20 cellular contexts compared by ENCODE assay signal in genomic region chr14:55349565-55349964, GRCh38.
DNase-seq lines count a peak whose midpoint lies in the region; ATAC-seq and TF ChIP-seq lines count a peak whose summit lies in the region.
"Had no signal": no experiment of that assay in that cellular context is flagged by ENCODE, and none has a peak within 500 bp of the region (broad histone marks: within the 10 kb centered on the region; RNA-seq: fewer than 3 reads in every experiment).

No MANE protein-coding gene starts in this region.

- ATAC-seq in CD4-positive, alpha-beta T cell (ENCODE audit: poor library complexity) = no peak
- ATAC-seq in HG03060 (IDR thresholded peaks at IDR 0.05; ENCODE audit: low read depth, unreplicated experiment) (peak; percentile 20), body of pancreas (no peak), right lobe of liver (no peak)
- ATAC-seq: left cardiac atrium, right cardiac atrium had no signal

- H3K27ac Mint-ChIP-seq in CD4-positive, alpha-beta T cell = peak overlapping the region; percentile 37
- H3K27ac Mint-ChIP-seq in neural progenitor cell = peak overlapping the region; percentile 54
- H3K27ac Mint-ChIP-seq in CD14-positive monocyte = peak overlapping the region in 1 of 7 donors; percentile 20
- H3K27ac Mint-ChIP-seq: HFFc6 had no signal

- CTCF ChIA-PET in CD4-positive, alpha-beta T cell (lab: Charles Lee) = interaction anchor here (0.6 to 2.2 kb wide), 4 partner anchors 35 to 298 kb away, joined by 3 to 6 read pairs (median 3); partner anchors contain the start of genes FBXO34 and MAPK1IP1L

- no peaks in the 10 kb centered on the region for H3K27me3 Mint-ChIP-seq in CD4-positive, alpha-beta T cell
- no peaks in the 10 kb centered on the region for H3K27me3 Mint-ChIP-seq in neural progenitor cell (ENCODE audit: insufficient read depth, low read depth)
- no peaks in the 10 kb centered on the region for H3K27me3 Mint-ChIP-seq in CD14-positive monocyte (ENCODE audit: low read depth in 3 of 3)

- H2AFZ ChIP-seq in neural progenitor cell (replicated peaks) = no peak overlapping the region

- H3K4me1 ChIP-seq in neural progenitor cell (no peaks in the 10 kb centered on the region), body of pancreas (peaks cover 39% of the 10 kb centered on the region), right lobe of liver (no peaks in the 10 kb centered on the region)

- no peak for TF ChIP-seq POLR2A in body of pancreas (IDR thresholded peaks at IDR 0.05)
- no peak for TF ChIP-seq POLR2A in right lobe of liver (IDR thresholded peaks at IDR 0.05)

- H3K9me3 Mint-ChIP-seq in CD4-positive, alpha-beta T cell = no peaks in the 10 kb centered on the region
- no peaks in the 10 kb centered on the region for H3K9me3 Mint-ChIP-seq in neural progenitor cell
- H3K9me3 Mint-ChIP-seq in CD14-positive monocyte = no peaks in the 10 kb centered on the region
- H3K9me3 Mint-ChIP-seq: HFFc6 had no signal

- no peak overlapping the region for H3K4me2 ChIP-seq in neural progenitor cell

- no peaks in the 10 kb centered on the region for H3K36me3 ChIP-seq in neural progenitor cell
- peaks cover 0 to 6% of the 10 kb centered on the region in 2 donors for H3K36me3 ChIP-seq in body of pancreas (replicated peaks in 1 of 2; ENCODE audit: insufficient read depth in 1 of 2, low read depth in 2 of 2)
- H3K36me3 ChIP-seq in right lobe of liver = peaks cover 0 to 23% (median 0%) of the 10 kb centered on the region in 4 donors

- no peaks in the 10 kb centered on the region for H3K9me3 ChIP-seq in CD4-positive, alpha-beta T cell (ENCODE audit: control insufficient read depth, low read length)
- H3K9me3 ChIP-seq in neural progenitor cell (ENCODE audit: low read depth) (no peaks in the 10 kb centered on the region), body of pancreas (no peaks in the 10 kb centered on the region), right lobe of liver (no peaks in the 10 kb centered on the region)
- H3K9me3 ChIP-seq: Caco-2 had no signal

- H4K20me1 ChIP-seq in neural progenitor cell (ENCODE audit: low read depth) = peaks cover 13% of the 10 kb centered on the region

- H3K4me3 ChIP-seq in epithelial cell of proximal tubule (ENCODE audit: low read depth, low read length) (no peak overlapping the region), neural progenitor cell (no peak overlapping the region), body of pancreas (no peak overlapping the region), right lobe of liver (no peak overlapping the region)

- H3K27me3 ChIP-seq in CD4-positive, alpha-beta T cell (ENCODE audit: control insufficient read depth, insufficient read depth, low read length) = no peaks in the 10 kb centered on the region
- no peaks in the 10 kb centered on the region for H3K27me3 ChIP-seq in neural progenitor cell
- H3K27me3 ChIP-seq in body of pancreas = no peaks in the 10 kb centered on the region
- H3K27me3 ChIP-seq in right lobe of liver = no peaks in the 10 kb centered on the region

- peaks cover 5% of the 10 kb centered on the region for H3K79me2 ChIP-seq in neural progenitor cell (ENCODE audit: low read depth)

- TF ChIP-seq CTCF in CD4-positive, alpha-beta T cell (IDR thresholded peaks at IDR 0.05) = no peak
- TF ChIP-seq CTCF in epithelial cell of proximal tubule (conservative IDR thresholded peaks at IDR 0.05; ENCODE audit: low read depth, low read length) (no peak), neural progenitor cell (IDR thresholded peaks at IDR 0.05) (no peak), body of pancreas (IDR thresholded peaks at IDR 0.05) (no peak), CD14-positive monocyte (IDR thresholded peaks at IDR 0.05) (no peak), right lobe of liver (IDR thresholded peaks at IDR 0.05) (no peak)

- H3F3A ChIP-seq in neural progenitor cell (ENCODE audit: low read depth) = peaks cover 9% of the 10 kb centered on the region

- H3K9ac ChIP-seq in neural progenitor cell = no peak overlapping the region

- intact Hi-C loops in CD4-positive, alpha-beta T cell (cut with DNase I, micrococcal nuclease) = no loop called here
- intact Hi-C loops in body of pancreas (cut with DNase I) (no loop called here), CD14-positive monocyte (cut with micrococcal nuclease) (no loop called here), right lobe of liver (cut with DNase I) (no loop called here)

- H3K27ac ChIP-seq in CD4-positive, alpha-beta T cell (ENCODE audit: low read depth, low read length) = no peak overlapping the region
- no peak overlapping the region for H3K27ac ChIP-seq in neural progenitor cell
- no peak overlapping the region for H3K27ac ChIP-seq in body of pancreas
- H3K27ac ChIP-seq in right lobe of liver = no peak overlapping the region

- POLR2A ChIA-PET in CD4-positive, alpha-beta T cell (lab: Charles Lee) = interaction anchor here (0.7 kb wide), 1 partner anchor 11 kb away, joined by 3 read pairs; no protein-coding TSS in a partner anchor

- H3K4me1 Mint-ChIP-seq in CD4-positive, alpha-beta T cell (ENCODE audit: low read depth) = peaks cover 59% of the 10 kb centered on the region
- H3K4me1 Mint-ChIP-seq in neural progenitor cell (peaks cover 14% of the 10 kb centered on the region), CD14-positive monocyte (peaks cover 12% of the 10 kb centered on the region)

- 78 to 85% methylated on average over 12 of the region's 12 CpGs for WGBS in body of pancreas, 2 donors
- WGBS in right lobe of liver (ENCODE audit: insufficient coverage, low coverage, low lambda C conversion rate, missing lambda C conversion rate) = 90% methylated on average over 7 of the region's 12 CpGs

- no peak overlapping the region for H3K4me3 Mint-ChIP-seq in CD4-positive, alpha-beta T cell
- H3K4me3 Mint-ChIP-seq in neural progenitor cell = no peak overlapping the region
- H3K4me3 Mint-ChIP-seq in CD14-positive monocyte = no peak overlapping the region
- H3K4me3 Mint-ChIP-seq: HFFc6 had no signal

- DNase-seq in CD4-positive, alpha-beta T cell = no peak
- peak; percentile 53 for DNase-seq in epithelial cell of proximal tubule (ENCODE audit: low read depth)
- DNase-seq in neural progenitor cell (ENCODE audit: low spot score) = no peak
- DNase-seq in T-helper 2 cell = no peak
- no peak for DNase-seq in body of pancreas
- no peak for DNase-seq in CD14-positive monocyte (ENCODE audit: low spot score)
- no peak for DNase-seq in right lobe of liver
- DNase-seq: activated CD4-positive, CD25-positive, alpha-beta regulatory T cell treated with anti-CD3 and anti-CD28 coated beads, Interleukin-2, amount 50 U/mL, for 72 hours; activated CD8-positive, alpha-beta memory T cell treated with anti-CD3 and anti-CD28 coated beads, Interleukin-2, amount 50 U/mL, for 4 hours; activated naive CD4-positive, alpha-beta T cell; Caco-2; HFFc6; Kasumi-1; left cardiac atrium; midbrain; NCI-H1105; NCI-H524 treated with DMSO at 0.1 percent for 48 hours; right cardiac atrium; stimulated activated naive CD8-positive, alpha-beta T cell treated with anti-CD3 and anti-CD28 coated beads, Interleukin-15, Interleukin-2, amounts not matched to agents 100 U/mL and 50 U/mL, for 24 hours had no signal

- H3K36me3 Mint-ChIP-seq in CD4-positive, alpha-beta T cell (ENCODE audit: low read depth) = peaks cover 24% of the 10 kb centered on the region
- H3K36me3 Mint-ChIP-seq in neural progenitor cell (peaks cover 4% of the 10 kb centered on the region), CD14-positive monocyte (peaks cover 28 to 37% of the 10 kb centered on the region in 2 donors)
